ENCODE assay signal across 24 cellular contexts in genomic region chr5:126182901-126183695, GRCh38.
A peak's percentile ranks its signal among the peaks of the same experiment; 100 is the strongest.
DNase-seq lines count a peak whose midpoint lies in the region; ATAC-seq and TF ChIP-seq lines count a peak whose summit lies in the region.
"Had no signal": no experiment of that assay in that cellular context is flagged by ENCODE, and none has a peak within 500 bp of the region (broad histone marks: within the 10 kb centered on the region; RNA-seq: fewer than 3 reads in every experiment).

No MANE protein-coding gene starts in this region.

- H3K4me1 ChIP-seq in vagina = no peaks in the 10 kb centered on the region
- H3K4me1 ChIP-seq: esophagus squamous epithelium, neural progenitor cell had no signal

- intact Hi-C loops in Right ventricle myocardium superior (cut with DNase I) = no loop called here
- intact Hi-C loops in cardiac septum (cut with DNase I) = no loop called here
- intact Hi-C loops in vagina (cut with DNase I) = no loop called here

- no peak overlapping the region for H3K4me3 ChIP-seq in vagina
- H3K4me3 ChIP-seq: esophagus squamous epithelium, neural progenitor cell, skin epidermis, tibial artery had no signal

- no peak for TF ChIP-seq CTCF in vagina (IDR thresholded peaks at IDR 0.05)

- no peak overlapping the region for H3K27ac ChIP-seq in vagina
- H3K27ac ChIP-seq: esophagus squamous epithelium, neural progenitor cell, skin epidermis, tibial artery had no signal

- peak; percentile 25 for ATAC-seq in Right ventricle myocardium superior (ENCODE audit: poor library complexity)
- no peak for ATAC-seq in activated T-helper 17 cell treated with anti-CD3 and anti-CD28 coated beads, Interleukin-2, amount 50 U/mL, for 72 hours (replicated peaks)

- H3K9me3 Mint-ChIP-seq in activated T-helper 17 cell treated with anti-CD3 and anti-CD28 coated beads, Interleukin-2, amount 50 U/mL, for 72 hours = no peaks in the 10 kb centered on the region
- H3K9me3 Mint-ChIP-seq: activated CD4-positive, alpha-beta memory T cell treated with anti-CD3 and anti-CD28 coated beads for 36 hours; stimulated activated naive CD8-positive, alpha-beta T cell treated with anti-CD3 and anti-CD28 coated beads, Interleukin-15, Interleukin-2, amounts not matched to agents 100 ng/mL and 50 ng/mL, for 24 hours had no signal

- H3K4me1 Mint-ChIP-seq in activated T-helper 17 cell treated with anti-CD3 and anti-CD28 coated beads, Interleukin-2, amount 50 U/mL, for 72 hours = no peaks in the 10 kb centered on the region
- H3K4me1 Mint-ChIP-seq: activated naive CD8-positive, alpha-beta T cell treated with anti-CD3 and anti-CD28 coated beads for 36 hours; B cell; central memory CD8-positive, alpha-beta T cell; neural progenitor cell had no signal

- H3K9me3 ChIP-seq in vagina = no peaks in the 10 kb centered on the region
- H3K9me3 ChIP-seq: esophagus squamous epithelium, tibial artery had no signal

- DNase-seq in Right ventricle myocardium superior = peak; percentile 68
- DNase-seq in cardiac septum (ENCODE audit: low spot score) = no peak
- DNase-seq in globus pallidus (ENCODE audit: low spot score) = peak; percentile 89
- peak; percentile 18 for DNase-seq in myocyte (ENCODE audit: low read depth)
- DNase-seq in GM19238 (ENCODE audit: insufficient read length, low spot score) = no peak
- DNase-seq in vagina (ENCODE audit: extremely low spot score in 2 of 2) = no peak
- no peak for DNase-seq in activated CD8-positive, alpha-beta memory T cell treated with anti-CD3 and anti-CD28 coated beads for 24 hours
- DNase-seq: activated CD4-positive, alpha-beta memory T cell treated with anti-CD3 and anti-CD28 coated beads for 36 hours; activated CD4-positive, CD25-positive, alpha-beta regulatory T cell treated with anti-CD3 and anti-CD28 coated beads, Interleukin-2, amount 50 U/mL, for 72 hours; activated naive CD8-positive, alpha-beta T cell treated with anti-CD3 and anti-CD28 coated beads for 36 hours; dermis blood vessel endothelial cell; DMS53; esophagus squamous epithelium; GOT3; islet precursor cell; NCI-H1092 treated with DMSO at 0.1 percent for 48 hours; NCI-H187 treated with DMSO at 0.1 percent for 48 hours had no signal

- no peak for TF ChIP-seq POLR2A in vagina (IDR thresholded peaks at IDR 0.05)

- no peaks in the 10 kb centered on the region for H3K27me3 Mint-ChIP-seq in activated T-helper 17 cell treated with anti-CD3 and anti-CD28 coated beads, Interleukin-2, amount 50 U/mL, for 72 hours
- H3K27me3 Mint-ChIP-seq: activated CD4-positive, alpha-beta memory T cell treated with anti-CD3 and anti-CD28 coated beads for 36 hours; activated naive CD8-positive, alpha-beta T cell treated with anti-CD3 and anti-CD28 coated beads for 36 hours; B cell; central memory CD8-positive, alpha-beta T cell; stimulated activated naive CD8-positive, alpha-beta T cell treated with anti-CD3 and anti-CD28 coated beads, Interleukin-15, Interleukin-2, amounts not matched to agents 100 ng/mL and 50 ng/mL, for 24 hours had no signal

- no peak overlapping the region for H3K27ac Mint-ChIP-seq in activated T-helper 17 cell treated with anti-CD3 and anti-CD28 coated beads, Interleukin-2, amount 50 U/mL, for 72 hours
- H3K27ac Mint-ChIP-seq: activated CD4-positive, alpha-beta memory T cell treated with anti-CD3 and anti-CD28 coated beads for 36 hours; activated naive CD8-positive, alpha-beta T cell treated with anti-CD3 and anti-CD28 coated beads for 36 hours; B cell; neural progenitor cell; stimulated activated naive CD8-positive, alpha-beta T cell treated with anti-CD3 and anti-CD28 coated beads, Interleukin-15, Interleukin-2, amounts not matched to agents 100 ng/mL and 50 ng/mL, for 24 hours had no signal

- no peaks in the 10 kb centered on the region for H3K27me3 ChIP-seq in vagina
- H3K27me3 ChIP-seq: esophagus squamous epithelium, neural progenitor cell, tibial artery had no signal

- no peaks in the 10 kb centered on the region for H3K36me3 ChIP-seq in vagina
- H3K36me3 ChIP-seq: esophagus squamous epithelium, neural progenitor cell, tibial artery had no signal

- H3K4me3 Mint-ChIP-seq in activated T-helper 17 cell treated with anti-CD3 and anti-CD28 coated beads, Interleukin-2, amount 50 U/mL, for 72 hours = no peak overlapping the region
- H3K4me3 Mint-ChIP-seq: activated CD4-positive, alpha-beta memory T cell treated with anti-CD3 and anti-CD28 coated beads for 36 hours; activated naive CD8-positive, alpha-beta T cell treated with anti-CD3 and anti-CD28 coated beads for 36 hours; B cell; central memory CD8-positive, alpha-beta T cell; neural progenitor cell; stimulated activated naive CD8-positive, alpha-beta T cell treated with anti-CD3 and anti-CD28 coated beads, Interleukin-15, Interleukin-2, amounts not matched to agents 100 ng/mL and 50 ng/mL, for 24 hours had no signal

- no peaks in the 10 kb centered on the region for H3K36me3 Mint-ChIP-seq in activated T-helper 17 cell treated with anti-CD3 and anti-CD28 coated beads, Interleukin-2, amount 50 U/mL, for 72 hours (ENCODE audit: low read depth)
- H3K36me3 Mint-ChIP-seq: activated CD4-positive, alpha-beta memory T cell treated with anti-CD3 and anti-CD28 coated beads for 36 hours; activated naive CD8-positive, alpha-beta T cell treated with anti-CD3 and anti-CD28 coated beads for 36 hours; neural progenitor cell had no signal

Comparison
In these comparisons a context has a peak if more than half of its experiments do, and no peak if none do; other contexts are left out.
1. DNase-seq: peak in Right ventricle myocardium superior (single experiment), globus pallidus (single experiment) and myocyte (single experiment); none in cardiac septum (single experiment), GM19238 (single experiment), vagina (0 of 2) and activated CD8-positive, alpha-beta memory T cell treated with anti-CD3 and anti-CD28 coated beads for 24 hours (single experiment).